26 cellular contexts compared by ENCODE assay signal in genomic region chr1:216883518-216883917, GRCh38.
"Had no signal": no experiment of that assay in that cellular context is flagged by ENCODE, and none has a peak within 500 bp of the region (broad histone marks: within the 10 kb centered on the region; RNA-seq: fewer than 3 reads in every experiment).

No MANE protein-coding gene starts in this region.

- H3K27me3 Mint-ChIP-seq: effector memory CD8-positive, alpha-beta T cell had no signal

- H3K27ac ChIP-seq: left lung, ovary, sigmoid colon, testis, tibial artery had no signal

- FAIRE-seq: frontal cortex, islet of Langerhans had no signal

- H3K9me3 ChIP-seq: left lung, ovary, psoas muscle, sigmoid colon, testis, tibial artery had no signal

- H3K9me3 Mint-ChIP-seq: nephron, type B pancreatic cell had no signal

- H3K27me3 ChIP-seq: left lung, ovary, sigmoid colon, testis, tibial artery had no signal

- DNase-seq: cortex of kidney; effector memory CD8-positive, alpha-beta T cell; head of caudate nucleus; left cardiac atrium; left lung; mammary epithelial cell; mesendoderm; midbrain; naive thymus-derived CD4-positive, alpha-beta T cell; nucleus accumbens; ovary; posterior cingulate gyrus; psoas muscle; right cardiac atrium; sigmoid colon; stimulated activated CD4-positive, alpha-beta T cell treated with anti-CD3 and anti-CD28 coated beads, Interleukin-2, amount 100 ng/mL, for 24 hours; stimulated activated CD4-positive, alpha-beta T cell treated with anti-CD3 and anti-CD28 coated beads, Interleukin-4, amount 100 ng/mL, for 24 hours; stimulated activated naive CD8-positive, alpha-beta T cell treated with anti-CD3 and anti-CD28 coated beads, Interleukin-15, Interleukin-2, amounts not matched to agents 100 U/mL and 50 U/mL, for 24 hours; substantia nigra; testis; tibial artery had no signal

- H3K4me1 ChIP-seq: left lung, sigmoid colon, testis, tibial artery had no signal

- H3K36me3 Mint-ChIP-seq: naive thymus-derived CD4-positive, alpha-beta T cell; stimulated activated effector memory CD8-positive, alpha-beta T cell treated with anti-CD3 and anti-CD28 coated beads, Interleukin-12 subunit alpha, Interleukin-12 subunit beta, amount 100 ng/mL, for 72 hours; type B pancreatic cell had no signal

- H3K4me1 Mint-ChIP-seq: naive thymus-derived CD4-positive, alpha-beta T cell; stimulated activated effector memory CD8-positive, alpha-beta T cell treated with anti-CD3 and anti-CD28 coated beads, Interleukin-12 subunit alpha, Interleukin-12 subunit beta, amount 100 ng/mL, for 72 hours had no signal

- H3K4me3 Mint-ChIP-seq: effector memory CD8-positive, alpha-beta T cell; naive thymus-derived CD4-positive, alpha-beta T cell; nephron; stimulated activated effector memory CD8-positive, alpha-beta T cell treated with anti-CD3 and anti-CD28 coated beads, Interleukin-12 subunit alpha, Interleukin-12 subunit beta, amount 100 ng/mL, for 72 hours; type B pancreatic cell had no signal

- H3K4me3 ChIP-seq: left lung, ovary, psoas muscle, sigmoid colon, testis, tibial artery had no signal

- H3K36me3 ChIP-seq: left lung, ovary, sigmoid colon, tibial artery had no signal

- H3K27ac Mint-ChIP-seq: effector memory CD8-positive, alpha-beta T cell; naive thymus-derived CD4-positive, alpha-beta T cell; stimulated activated effector memory CD8-positive, alpha-beta T cell treated with anti-CD3 and anti-CD28 coated beads, Interleukin-12 subunit alpha, Interleukin-12 subunit beta, amount 100 ng/mL, for 72 hours; type B pancreatic cell had no signal

- ATAC-seq: effector memory CD8-positive, alpha-beta T cell; left cardiac atrium; left lung; naive thymus-derived CD4-positive, alpha-beta T cell; psoas muscle; right cardiac atrium; stimulated activated effector memory CD8-positive, alpha-beta T cell treated with anti-CD3 and anti-CD28 coated beads, Interleukin-12 subunit alpha, Interleukin-12 subunit beta, amount 100 ng/mL, for 72 hours; stimulated activated naive CD8-positive, alpha-beta T cell treated with anti-CD3 and anti-CD28 coated beads, Interleukin-15, Interleukin-2, amounts not matched to agents 100 U/mL and 50 U/mL, for 24 hours had no signal
